Comparison of ENCODE assay signal across 23 cellular contexts in the genomic region with DNA sequence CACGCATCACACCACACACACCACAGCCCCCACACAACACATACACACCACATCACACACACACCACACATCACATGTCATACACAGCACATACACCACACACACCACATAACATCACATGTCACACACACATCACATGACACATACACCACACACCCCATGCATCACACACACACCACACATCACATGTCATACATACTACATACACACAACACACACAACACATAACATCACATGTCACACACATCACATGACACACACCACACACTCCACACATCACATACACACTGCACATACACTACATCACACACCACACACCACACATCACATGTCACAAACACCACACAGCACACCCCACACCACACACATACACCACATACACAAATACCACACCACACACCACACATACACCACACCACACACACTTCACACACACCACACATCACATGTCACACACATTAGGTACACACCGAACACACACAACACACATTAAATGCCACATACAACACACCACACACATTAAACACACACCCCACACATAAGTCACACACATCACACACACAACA. TPM values are rescaled to one million over a fixed set of nuclear protein-coding genes. Genes with fewer than 3 reads are reported as not detected.
"Had no signal": no experiment of that assay in that cellular context is flagged by ENCODE, and none has a peak within 500 bp of the region (broad histone marks: within the 10 kb centered on the region; RNA-seq: fewer than 3 reads in every experiment).

No MANE protein-coding gene starts in this region.

- H3K4me3 ChIP-seq: breast epithelium, SJSA1 had no signal

- FAIRE-seq: RCC 7860 had no signal

- H3K27ac ChIP-seq: breast epithelium, SJSA1 had no signal

- H3K4me1 ChIP-seq: breast epithelium, SJSA1 had no signal

- H3K27me3 ChIP-seq: breast epithelium, SJSA1 had no signal

- H3K9me3 ChIP-seq: breast epithelium had no signal

- H3K4me3 Mint-ChIP-seq: activated CD4-positive, alpha-beta T cell treated with anti-CD3 and anti-CD28 coated beads, Interleukin-2, amount 10 ng/mL, durations not matched to agents 24 days and 14 days; activated CD8-positive, alpha-beta memory T cell treated with anti-CD3 and anti-CD28 coated beads, Interleukin-2, amount 10 ng/mL, durations not matched to agents 7 days and 5 days; activated naive CD4-positive, alpha-beta T cell treated with anti-CD3 and anti-CD28 coated beads, Interleukin-2, amount 50 U/mL, for 24 hours; activated T-cell treated with anti-CD3 and anti-CD28 coated beads, Interleukin-2, amount 50 U/mL, for 24 hours; activated T-helper 1 cell treated with anti-CD3 and anti-CD28 coated beads, Interleukin-12 subunit alpha, Interleukin-12 subunit beta, Interleukin-2, Interleukin-4 antibody, amounts not matched to agents 30 ng/mL and 10 ng/mL and 1 ng/mL, durations not matched to agents 14 hours and 24 hours and 36 hours; T-helper 1 cell treated with Interleukin-12 subunit alpha and Interleukin-12 subunit beta and Interleukin-4 antibody, amounts not matched to agents 30 μg/mL and 1 μg/mL, for 36 hours had no signal

- H3K27ac Mint-ChIP-seq: activated CD4-positive, alpha-beta T cell treated with anti-CD3 and anti-CD28 coated beads, Interleukin-2, amount 10 ng/mL, durations not matched to agents 24 days and 14 days; activated CD8-positive, alpha-beta memory T cell treated with anti-CD3 and anti-CD28 coated beads, Interleukin-2, amount 10 ng/mL, durations not matched to agents 7 days and 5 days; activated naive CD4-positive, alpha-beta T cell treated with anti-CD3 and anti-CD28 coated beads, Interleukin-2, amount 50 U/mL, for 24 hours; activated T-cell treated with anti-CD3 and anti-CD28 coated beads, Interleukin-2, amount 50 U/mL, for 24 hours; activated T-helper 1 cell treated with anti-CD3 and anti-CD28 coated beads, Interleukin-12 subunit alpha, Interleukin-12 subunit beta, Interleukin-2, Interleukin-4 antibody, amounts not matched to agents 30 ng/mL and 10 ng/mL and 1 ng/mL, durations not matched to agents 14 hours and 24 hours and 36 hours; T-helper 1 cell treated with Interleukin-12 subunit alpha and Interleukin-12 subunit beta and Interleukin-4 antibody, amounts not matched to agents 30 μg/mL and 1 μg/mL, for 36 hours had no signal

- H3K36me3 Mint-ChIP-seq: activated CD8-positive, alpha-beta memory T cell treated with anti-CD3 and anti-CD28 coated beads, Interleukin-2, amount 10 ng/mL, durations not matched to agents 7 days and 5 days; activated naive CD4-positive, alpha-beta T cell treated with anti-CD3 and anti-CD28 coated beads, Interleukin-2, amount 50 U/mL, for 24 hours had no signal

- H3K36me3 ChIP-seq: breast epithelium, SJSA1 had no signal

- DNase-seq: activated CD4-positive, alpha-beta T cell treated with anti-CD3 and anti-CD28 coated beads, Interleukin-2, amount 10 ng/mL, durations not matched to agents 24 days and 14 days; activated CD4-positive, alpha-beta T cell treated with anti-CD3 and anti-CD28 coated beads, Interleukin-2, amount 50 U/mL, for 48 hours; activated CD4-positive, CD25-positive, alpha-beta regulatory T cell treated with anti-CD3 and anti-CD28 coated beads, Interleukin-2, amount 50 U/mL, for 72 hours; activated CD8-positive, alpha-beta memory T cell treated with anti-CD3 and anti-CD28 coated beads, Interleukin-2, amount 10 ng/mL, durations not matched to agents 7 days and 5 days; activated effector memory CD4-positive, alpha-beta T cell treated with Interleukin-2 at 50 U/mL for 16 hours; activated naive CD4-positive, alpha-beta T cell; activated T-cell treated with anti-CD3 and anti-CD28 coated beads, Interleukin-2, amount 50 U/mL, for 24 hours; aorta; caudate nucleus; NCI-H1048; NCI-H146; NCI-H187 treated with DMSO at 0.1 percent for 48 hours; NCI-H2081 treated with DMSO at 0.1 percent for 48 hours; NCI-H446; NCI-H524; PC-3; SHP77 had no signal

- H3K9me3 Mint-ChIP-seq: activated CD4-positive, alpha-beta T cell treated with anti-CD3 and anti-CD28 coated beads, Interleukin-2, amount 10 ng/mL, durations not matched to agents 24 days and 14 days; activated naive CD4-positive, alpha-beta T cell treated with anti-CD3 and anti-CD28 coated beads, Interleukin-2, amount 50 U/mL, for 24 hours; activated T-cell treated with anti-CD3 and anti-CD28 coated beads, Interleukin-2, amount 50 U/mL, for 24 hours; activated T-helper 1 cell treated with anti-CD3 and anti-CD28 coated beads, Interleukin-12 subunit alpha, Interleukin-12 subunit beta, Interleukin-2, Interleukin-4 antibody, amounts not matched to agents 30 ng/mL and 10 ng/mL and 1 ng/mL, durations not matched to agents 14 hours and 24 hours and 36 hours; T-helper 1 cell treated with Interleukin-12 subunit alpha and Interleukin-12 subunit beta and Interleukin-4 antibody, amounts not matched to agents 30 μg/mL and 1 μg/mL, for 36 hours had no signal

- H3K27me3 Mint-ChIP-seq: activated CD4-positive, alpha-beta T cell treated with anti-CD3 and anti-CD28 coated beads, Interleukin-2, amount 10 ng/mL, durations not matched to agents 24 days and 14 days; activated CD8-positive, alpha-beta memory T cell treated with anti-CD3 and anti-CD28 coated beads, Interleukin-2, amount 10 ng/mL, durations not matched to agents 7 days and 5 days; activated naive CD4-positive, alpha-beta T cell treated with anti-CD3 and anti-CD28 coated beads, Interleukin-2, amount 50 U/mL, for 24 hours had no signal

RNA-seq across cellular contexts. Expression of a gene that starts 1.8 kb away (rescaled TPM):
- total RNA-seq: activated CD4-positive, alpha-beta T cell treated with anti-CD3 and anti-CD28 coated beads, Interleukin-2, amount 10 ng/mL, durations not matched to agents 24 days and 14 days; activated CD8-positive, alpha-beta memory T cell treated with anti-CD3 and anti-CD28 coated beads, Interleukin-2, amount 10 ng/mL, durations not matched to agents 7 days and 5 days; activated T-helper 1 cell treated with anti-CD3 and anti-CD28 coated beads, Interleukin-12 subunit alpha, Interleukin-12 subunit beta, Interleukin-2, Interleukin-4 antibody, amounts not matched to agents 30 ng/mL and 10 ng/mL and 1 ng/mL, durations not matched to agents 14 hours and 24 hours and 36 hours; aorta; PC-3; SJSA1 had no signal

RNA-seq across cellular contexts. Expression of a gene that starts 51.2 kb away (rescaled TPM):
- total RNA-seq: activated CD4-positive, alpha-beta T cell treated with anti-CD3 and anti-CD28 coated beads, Interleukin-2, amount 10 ng/mL, durations not matched to agents 24 days and 14 days; activated CD8-positive, alpha-beta memory T cell treated with anti-CD3 and anti-CD28 coated beads, Interleukin-2, amount 10 ng/mL, durations not matched to agents 7 days and 5 days; activated T-helper 1 cell treated with anti-CD3 and anti-CD28 coated beads, Interleukin-12 subunit alpha, Interleukin-12 subunit beta, Interleukin-2, Interleukin-4 antibody, amounts not matched to agents 30 ng/mL and 10 ng/mL and 1 ng/mL, durations not matched to agents 14 hours and 24 hours and 36 hours; aorta; breast epithelium; PC-3; SJSA1 had no signal
- polyA plus RNA-seq: aorta had no signal
